Comparison of ENCODE assay signal across 15 cellular contexts in the genomic region with DNA sequence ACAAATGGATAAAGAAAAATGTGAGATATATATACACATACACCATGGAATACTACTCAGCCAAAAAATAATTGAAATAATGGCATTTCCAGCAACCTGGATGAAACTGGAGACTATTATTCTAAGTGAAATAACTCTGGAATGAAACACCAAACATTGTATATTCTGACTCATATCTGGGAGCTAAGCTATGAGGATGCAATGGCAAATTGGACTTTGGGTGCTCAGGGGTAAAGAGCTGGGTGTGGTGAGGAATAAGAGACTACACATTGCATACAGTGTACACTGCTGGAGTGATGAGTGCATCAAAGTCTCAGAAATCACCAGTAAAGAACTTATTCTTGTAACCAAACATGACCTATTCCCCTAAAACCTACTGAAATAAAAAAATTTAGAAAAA.
"Had no signal": no experiment of that assay in that cellular context is flagged by ENCODE, and none has a peak within 500 bp of the region (broad histone marks: within the 10 kb centered on the region; RNA-seq: fewer than 3 reads in every experiment).

No MANE protein-coding gene starts in this region.

- ATAC-seq: esophagus mucosa; natural killer cell; sciatic nerve; stimulated activated naive B cell treated with anti-CD40 and anti-IgM and Interleukin-4, amounts not matched to agents 10 μg/mL and 1 μg/mL and 100 μg/mL, for 72 hours; stimulated activated naive CD8-positive, alpha-beta T cell treated with anti-CD3 and anti-CD28 coated beads, Interleukin-15, amount 100 ng/mL, for 72 hours had no signal

- DNase-seq: cortex of kidney; dorsolateral prefrontal cortex; effector CD8-positive, alpha-beta T cell; foreskin fibroblast; head of caudate nucleus; natural killer cell; posterior cingulate gyrus; stimulated activated CD4-positive, alpha-beta T cell treated with anti-CD3 and anti-CD28 coated beads, Interleukin-2, amount 100 ng/mL, for 24 hours; stimulated activated CD4-positive, alpha-beta T cell treated with anti-CD3 and anti-CD28 coated beads, Interleukin-4, amount 100 ng/mL, for 4 hours; stimulated activated naive B cell treated with anti-CD40 and anti-IgM and Interleukin-4, amounts not matched to agents 10 μg/mL and 1 μg/mL and 100 μg/mL, for 72 hours; stimulated activated naive CD8-positive, alpha-beta T cell treated with anti-CD3 and anti-CD28 coated beads, Interleukin-15, amount 100 ng/mL, for 72 hours; substantia nigra; transverse colon had no signal
